Comparison of ENCODE assay signal across 1 cellular context in the genomic region with DNA sequence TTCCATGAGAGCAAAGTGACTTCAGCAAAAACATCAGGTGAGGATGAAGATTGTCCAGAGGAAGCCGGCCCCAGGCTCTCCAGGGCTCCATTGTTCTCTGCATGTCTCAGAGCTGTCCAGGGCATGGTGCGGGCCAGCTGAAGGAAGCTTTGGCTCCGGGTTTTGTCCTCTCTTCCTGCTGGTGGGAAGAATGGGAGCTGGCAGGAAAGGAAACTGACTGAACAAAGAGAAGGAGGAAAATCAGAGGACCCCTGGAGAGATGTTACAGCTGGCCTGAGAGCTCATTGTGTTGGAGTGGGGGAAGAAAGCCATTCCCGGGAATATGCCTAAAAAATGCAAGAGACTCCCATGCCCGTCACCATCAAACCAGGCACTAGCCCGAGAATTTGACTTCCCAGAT.
A peak's percentile ranks its signal among the peaks of the same experiment; 100 is the strongest.
TF ChIP-seq lines count a peak whose summit lies in the region.

No MANE protein-coding gene starts in this region.

TF ChIP-seq in WTC11, 78 proteins besides CTCF, POLR2A, EP300 and RAD21 (continued from another document):
- TF ChIP-seq, protein P1, sequence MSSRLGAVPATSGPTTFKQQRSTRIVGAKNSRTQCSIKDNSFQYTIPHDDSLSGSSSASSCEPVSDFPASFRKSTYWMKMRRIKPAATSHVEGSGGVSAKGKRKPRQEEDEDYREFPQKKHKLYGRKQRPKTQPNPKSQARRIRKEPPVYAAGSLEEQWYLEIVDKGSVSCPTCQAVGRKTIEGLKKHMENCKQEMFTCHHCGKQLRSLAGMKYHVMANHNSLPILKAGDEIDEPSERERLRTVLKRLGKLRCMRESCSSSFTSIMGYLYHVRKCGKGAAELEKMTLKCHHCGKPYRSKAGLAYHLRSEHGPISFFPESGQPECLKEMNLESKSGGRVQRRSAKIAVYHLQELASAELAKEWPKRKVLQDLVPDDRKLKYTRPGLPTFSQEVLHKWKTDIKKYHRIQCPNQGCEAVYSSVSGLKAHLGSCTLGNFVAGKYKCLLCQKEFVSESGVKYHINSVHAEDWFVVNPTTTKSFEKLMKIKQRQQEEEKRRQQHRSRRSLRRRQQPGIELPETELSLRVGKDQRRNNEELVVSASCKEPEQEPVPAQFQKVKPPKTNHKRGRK (CRISPR knock-in tag; IDR thresholded peaks at IDR 0.05; ENCODE audit: borderline replicate concordance) = no peak
- TF ChIP-seq ZBTB21 (CRISPR knock-in tag; IDR thresholded peaks at IDR 0.05; ENCODE audit: borderline replicate concordance) (no peak), ETV6 (CRISPR knock-in tag; IDR thresholded peaks at IDR 0.05) (peak; percentile 35; the same call in 1 of the 2 replicates), GABPB1 (CRISPR knock-in tag; IDR thresholded peaks at IDR 0.05) (no peak), ZNF423 (CRISPR knock-in tag; IDR thresholded peaks at IDR 0.05) (peak; percentile 71), MYBL2 (CRISPR knock-in tag; IDR thresholded peaks at IDR 0.05) (no peak), JAZF1 (CRISPR knock-in tag; IDR thresholded peaks at IDR 0.05) (no peak), JUN (CRISPR knock-in tag; IDR thresholded peaks at IDR 0.05) (no peak), ZNF396 (CRISPR knock-in tag; IDR thresholded peaks at IDR 0.05; ENCODE audit: borderline replicate concordance) (no peak), CREM (CRISPR knock-in tag; IDR thresholded peaks at IDR 0.05) (no peak), SP1 (CRISPR knock-in tag; conservative IDR thresholded peaks at IDR 0.05) (0 out of 2 replicates have a peak, but pooled peaks have one; percentile 31), ZNF671 (CRISPR knock-in tag; IDR thresholded peaks at IDR 0.05) (no peak)
- TF ChIP-seq, protein P2, sequence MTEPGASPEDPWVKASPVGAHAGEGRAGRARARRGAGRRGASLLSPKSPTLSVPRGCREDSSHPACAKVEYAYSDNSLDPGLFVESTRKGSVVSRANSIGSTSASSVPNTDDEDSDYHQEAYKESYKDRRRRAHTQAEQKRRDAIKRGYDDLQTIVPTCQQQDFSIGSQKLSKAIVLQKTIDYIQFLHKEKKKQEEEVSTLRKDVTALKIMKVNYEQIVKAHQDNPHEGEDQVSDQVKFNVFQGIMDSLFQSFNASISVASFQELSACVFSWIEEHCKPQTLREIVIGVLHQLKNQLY (CRISPR knock-in tag; IDR thresholded peaks at IDR 0.05) = no peak
- TF ChIP-seq, protein P3, sequence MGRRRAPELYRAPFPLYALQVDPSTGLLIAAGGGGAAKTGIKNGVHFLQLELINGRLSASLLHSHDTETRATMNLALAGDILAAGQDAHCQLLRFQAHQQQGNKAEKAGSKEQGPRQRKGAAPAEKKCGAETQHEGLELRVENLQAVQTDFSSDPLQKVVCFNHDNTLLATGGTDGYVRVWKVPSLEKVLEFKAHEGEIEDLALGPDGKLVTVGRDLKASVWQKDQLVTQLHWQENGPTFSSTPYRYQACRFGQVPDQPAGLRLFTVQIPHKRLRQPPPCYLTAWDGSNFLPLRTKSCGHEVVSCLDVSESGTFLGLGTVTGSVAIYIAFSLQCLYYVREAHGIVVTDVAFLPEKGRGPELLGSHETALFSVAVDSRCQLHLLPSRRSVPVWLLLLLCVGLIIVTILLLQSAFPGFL (CRISPR knock-in tag; IDR thresholded peaks at IDR 0.05; ENCODE audit: borderline replicate concordance) = no peak
- TF ChIP-seq, protein P4, sequence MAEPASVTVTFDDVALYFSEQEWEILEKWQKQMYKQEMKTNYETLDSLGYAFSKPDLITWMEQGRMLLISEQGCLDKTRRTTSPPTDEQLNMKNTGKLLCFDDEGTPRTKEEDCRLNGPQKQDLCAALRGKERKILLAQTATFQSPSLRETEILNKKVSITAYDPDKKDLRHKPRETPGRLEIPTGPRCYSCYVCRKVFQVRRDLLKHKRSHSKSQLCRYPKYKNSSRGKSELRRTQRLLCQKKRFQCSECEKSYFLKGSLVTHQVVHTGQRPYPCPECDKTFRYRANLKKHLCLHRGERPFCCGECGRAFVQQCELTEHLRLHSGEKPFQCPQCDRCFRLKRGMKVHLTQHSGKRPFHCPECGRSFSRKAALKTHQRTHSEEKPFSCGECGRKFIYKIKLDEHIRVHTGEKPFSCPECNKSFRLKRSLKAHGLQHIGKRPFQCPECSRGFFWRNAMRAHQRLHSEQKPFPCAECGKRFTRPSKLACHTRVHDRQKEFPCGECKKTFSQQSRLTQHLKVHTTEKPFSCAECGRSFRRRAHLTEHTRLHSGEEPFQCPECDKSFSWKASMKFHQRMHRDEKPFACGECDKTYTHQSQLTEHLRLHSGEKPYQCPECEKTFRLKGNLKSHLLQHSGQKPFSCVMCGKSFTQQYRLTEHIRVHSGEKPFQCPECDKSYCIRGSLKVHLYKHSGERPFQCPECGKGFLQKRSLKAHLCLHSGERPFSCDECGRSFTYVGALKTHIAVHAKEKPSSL (CRISPR knock-in tag; conservative IDR thresholded peaks at IDR 0.05) = no peak
- TF ChIP-seq, protein P5, sequence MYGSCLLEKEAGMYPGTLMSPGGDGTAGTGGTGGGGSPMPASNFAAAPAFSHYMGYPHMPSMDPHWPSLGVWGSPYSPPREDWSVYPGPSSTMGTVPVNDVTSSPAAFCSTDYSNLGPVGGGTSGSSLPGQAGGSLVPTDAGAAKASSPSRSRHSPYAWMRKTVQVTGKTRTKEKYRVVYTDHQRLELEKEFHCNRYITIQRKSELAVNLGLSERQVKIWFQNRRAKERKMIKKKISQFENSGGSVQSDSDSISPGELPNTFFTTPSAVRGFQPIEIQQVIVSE (CRISPR knock-in tag; IDR thresholded peaks at IDR 0.05; ENCODE audit: borderline replicate concordance) = no peak
- TF ChIP-seq, protein P6, sequence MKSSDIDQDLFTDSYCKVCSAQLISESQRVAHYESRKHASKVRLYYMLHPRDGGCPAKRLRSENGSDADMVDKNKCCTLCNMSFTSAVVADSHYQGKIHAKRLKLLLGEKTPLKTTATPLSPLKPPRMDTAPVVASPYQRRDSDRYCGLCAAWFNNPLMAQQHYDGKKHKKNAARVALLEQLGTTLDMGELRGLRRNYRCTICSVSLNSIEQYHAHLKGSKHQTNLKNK (CRISPR knock-in tag; IDR thresholded peaks at IDR 0.05) = no peak
- TF ChIP-seq, protein P7, sequence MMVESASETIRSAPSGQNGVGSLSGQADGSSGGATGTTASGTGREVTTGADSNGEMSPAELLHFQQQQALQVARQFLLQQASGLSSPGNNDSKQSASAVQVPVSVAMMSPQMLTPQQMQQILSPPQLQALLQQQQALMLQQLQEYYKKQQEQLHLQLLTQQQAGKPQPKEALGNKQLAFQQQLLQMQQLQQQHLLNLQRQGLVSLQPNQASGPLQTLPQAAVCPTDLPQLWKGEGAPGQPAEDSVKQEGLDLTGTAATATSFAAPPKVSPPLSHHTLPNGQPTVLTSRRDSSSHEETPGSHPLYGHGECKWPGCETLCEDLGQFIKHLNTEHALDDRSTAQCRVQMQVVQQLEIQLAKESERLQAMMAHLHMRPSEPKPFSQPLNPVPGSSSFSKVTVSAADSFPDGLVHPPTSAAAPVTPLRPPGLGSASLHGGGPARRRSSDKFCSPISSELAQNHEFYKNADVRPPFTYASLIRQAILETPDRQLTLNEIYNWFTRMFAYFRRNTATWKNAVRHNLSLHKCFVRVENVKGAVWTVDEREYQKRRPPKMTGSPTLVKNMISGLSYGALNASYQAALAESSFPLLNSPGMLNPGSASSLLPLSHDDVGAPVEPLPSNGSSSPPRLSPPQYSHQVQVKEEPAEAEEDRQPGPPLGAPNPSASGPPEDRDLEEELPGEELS (CRISPR knock-in tag; IDR thresholded peaks at IDR 0.05) = no peak
- TF ChIP-seq, protein P8, sequence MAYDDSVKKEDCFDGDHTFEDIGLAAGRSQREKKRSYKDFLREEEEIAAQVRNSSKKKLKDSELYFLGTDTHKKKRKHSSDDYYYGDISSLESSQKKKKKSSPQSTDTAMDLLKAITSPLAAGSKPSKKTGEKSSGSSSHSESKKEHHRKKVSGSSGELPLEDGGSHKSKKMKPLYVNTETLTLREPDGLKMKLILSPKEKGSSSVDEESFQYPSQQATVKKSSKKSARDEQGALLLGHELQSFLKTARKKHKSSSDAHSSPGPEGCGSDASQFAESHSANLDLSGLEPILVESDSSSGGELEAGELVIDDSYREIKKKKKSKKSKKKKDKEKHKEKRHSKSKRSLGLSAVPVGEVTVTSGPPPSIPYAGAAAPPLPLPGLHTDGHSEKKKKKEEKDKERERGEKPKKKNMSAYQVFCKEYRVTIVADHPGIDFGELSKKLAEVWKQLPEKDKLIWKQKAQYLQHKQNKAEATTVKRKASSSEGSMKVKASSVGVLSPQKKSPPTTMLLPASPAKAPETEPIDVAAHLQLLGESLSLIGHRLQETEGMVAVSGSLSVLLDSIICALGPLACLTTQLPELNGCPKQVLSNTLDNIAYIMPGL (CRISPR knock-in tag; IDR thresholded peaks at IDR 0.05) = no peak
